Comparison of ENCODE assay signal across 2 cellular contexts in the genomic region with DNA sequence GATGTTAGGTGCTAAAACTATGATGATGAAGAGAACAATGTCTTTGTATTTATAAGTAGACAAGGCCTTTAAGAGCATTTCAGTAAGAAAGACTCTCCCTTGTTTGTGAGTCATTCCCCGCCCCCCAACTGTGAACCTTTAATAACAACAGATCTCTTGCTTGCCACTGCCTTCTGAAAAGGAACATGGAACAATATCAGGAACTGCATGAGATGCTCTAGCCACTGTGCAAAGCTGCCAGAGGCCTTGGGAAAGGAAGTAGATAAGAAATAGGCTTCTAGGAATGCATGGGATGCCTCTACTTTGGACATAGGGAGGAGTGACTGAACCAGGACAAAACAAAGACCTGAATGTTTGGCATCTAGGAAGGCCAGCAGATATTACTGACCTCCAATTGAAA.
A peak's percentile ranks its signal among the peaks of the same experiment; 100 is the strongest.
TF ChIP-seq lines count a peak whose summit lies in the region.

No MANE protein-coding gene starts in this region.

TF ChIP-seq in liver, 16 proteins besides CTCF, POLR2A, EP300 and RAD21 (continued from another document):
- TF ChIP-seq FOXA2 (IDR thresholded peaks at IDR 0.05) (no peak), SP1 (IDR thresholded peaks at IDR 0.05) (peak; percentile 11), HNF4G (IDR thresholded peaks at IDR 0.05) (no peak), RXRA (IDR thresholded peaks at IDR 0.05) (no peak), JUND (IDR thresholded peaks at IDR 0.05) (peak; percentile 28 to 29), YY1 (IDR thresholded peaks at IDR 0.05) (no peak), EGR1 (IDR thresholded peaks at IDR 0.05; ENCODE audit: low read depth in 2 of 2) (no peak), GABPA (IDR thresholded peaks at IDR 0.05 in 1 of 2, conservative IDR thresholded peaks at IDR 0.05 in 1 of 2) (no peak), HNF4A (conservative IDR thresholded peaks at IDR 0.05) (no peak), NR2F2 (IDR thresholded peaks at IDR 0.05) (peak; percentile 80)
- TF ChIP-seq, protein P1, sequence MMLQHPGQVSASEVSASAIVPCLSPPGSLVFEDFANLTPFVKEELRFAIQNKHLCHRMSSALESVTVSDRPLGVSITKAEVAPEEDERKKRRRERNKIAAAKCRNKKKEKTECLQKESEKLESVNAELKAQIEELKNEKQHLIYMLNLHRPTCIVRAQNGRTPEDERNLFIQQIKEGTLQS (IDR thresholded peaks at IDR 0.05): no peak
- TF ChIP-seq, protein P2, sequence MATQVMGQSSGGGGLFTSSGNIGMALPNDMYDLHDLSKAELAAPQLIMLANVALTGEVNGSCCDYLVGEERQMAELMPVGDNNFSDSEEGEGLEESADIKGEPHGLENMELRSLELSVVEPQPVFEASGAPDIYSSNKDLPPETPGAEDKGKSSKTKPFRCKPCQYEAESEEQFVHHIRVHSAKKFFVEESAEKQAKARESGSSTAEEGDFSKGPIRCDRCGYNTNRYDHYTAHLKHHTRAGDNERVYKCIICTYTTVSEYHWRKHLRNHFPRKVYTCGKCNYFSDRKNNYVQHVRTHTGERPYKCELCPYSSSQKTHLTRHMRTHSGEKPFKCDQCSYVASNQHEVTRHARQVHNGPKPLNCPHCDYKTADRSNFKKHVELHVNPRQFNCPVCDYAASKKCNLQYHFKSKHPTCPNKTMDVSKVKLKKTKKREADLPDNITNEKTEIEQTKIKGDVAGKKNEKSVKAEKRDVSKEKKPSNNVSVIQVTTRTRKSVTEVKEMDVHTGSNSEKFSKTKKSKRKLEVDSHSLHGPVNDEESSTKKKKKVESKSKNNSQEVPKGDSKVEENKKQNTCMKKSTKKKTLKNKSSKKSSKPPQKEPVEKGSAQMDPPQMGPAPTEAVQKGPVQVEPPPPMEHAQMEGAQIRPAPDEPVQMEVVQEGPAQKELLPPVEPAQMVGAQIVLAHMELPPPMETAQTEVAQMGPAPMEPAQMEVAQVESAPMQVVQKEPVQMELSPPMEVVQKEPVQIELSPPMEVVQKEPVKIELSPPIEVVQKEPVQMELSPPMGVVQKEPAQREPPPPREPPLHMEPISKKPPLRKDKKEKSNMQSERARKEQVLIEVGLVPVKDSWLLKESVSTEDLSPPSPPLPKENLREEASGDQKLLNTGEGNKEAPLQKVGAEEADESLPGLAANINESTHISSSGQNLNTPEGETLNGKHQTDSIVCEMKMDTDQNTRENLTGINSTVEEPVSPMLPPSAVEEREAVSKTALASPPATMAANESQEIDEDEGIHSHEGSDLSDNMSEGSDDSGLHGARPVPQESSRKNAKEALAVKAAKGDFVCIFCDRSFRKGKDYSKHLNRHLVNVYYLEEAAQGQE (IDR thresholded peaks at IDR 0.05): no peak
- TF ChIP-seq, protein P3, sequence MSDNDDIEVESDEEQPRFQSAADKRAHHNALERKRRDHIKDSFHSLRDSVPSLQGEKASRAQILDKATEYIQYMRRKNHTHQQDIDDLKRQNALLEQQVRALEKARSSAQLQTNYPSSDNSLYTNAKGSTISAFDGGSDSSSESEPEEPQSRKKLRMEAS (IDR thresholded peaks at IDR 0.05): no peak
- TF ChIP-seq, protein P4, sequence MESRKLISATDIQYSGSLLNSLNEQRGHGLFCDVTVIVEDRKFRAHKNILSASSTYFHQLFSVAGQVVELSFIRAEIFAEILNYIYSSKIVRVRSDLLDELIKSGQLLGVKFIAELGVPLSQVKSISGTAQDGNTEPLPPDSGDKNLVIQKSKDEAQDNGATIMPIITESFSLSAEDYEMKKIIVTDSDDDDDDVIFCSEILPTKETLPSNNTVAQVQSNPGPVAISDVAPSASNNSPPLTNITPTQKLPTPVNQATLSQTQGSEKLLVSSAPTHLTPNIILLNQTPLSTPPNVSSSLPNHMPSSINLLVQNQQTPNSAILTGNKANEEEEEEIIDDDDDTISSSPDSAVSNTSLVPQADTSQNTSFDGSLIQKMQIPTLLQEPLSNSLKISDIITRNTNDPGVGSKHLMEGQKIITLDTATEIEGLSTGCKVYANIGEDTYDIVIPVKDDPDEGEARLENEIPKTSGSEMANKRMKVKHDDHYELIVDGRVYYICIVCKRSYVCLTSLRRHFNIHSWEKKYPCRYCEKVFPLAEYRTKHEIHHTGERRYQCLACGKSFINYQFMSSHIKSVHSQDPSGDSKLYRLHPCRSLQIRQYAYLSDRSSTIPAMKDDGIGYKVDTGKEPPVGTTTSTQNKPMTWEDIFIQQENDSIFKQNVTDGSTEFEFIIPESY (IDR thresholded peaks at IDR 0.05): no peak

TF ChIP-seq in HepG2, 621 proteins besides CTCF, POLR2A, EP300 and RAD21 (continued from another document):
- TF ChIP-seq, protein P5, sequence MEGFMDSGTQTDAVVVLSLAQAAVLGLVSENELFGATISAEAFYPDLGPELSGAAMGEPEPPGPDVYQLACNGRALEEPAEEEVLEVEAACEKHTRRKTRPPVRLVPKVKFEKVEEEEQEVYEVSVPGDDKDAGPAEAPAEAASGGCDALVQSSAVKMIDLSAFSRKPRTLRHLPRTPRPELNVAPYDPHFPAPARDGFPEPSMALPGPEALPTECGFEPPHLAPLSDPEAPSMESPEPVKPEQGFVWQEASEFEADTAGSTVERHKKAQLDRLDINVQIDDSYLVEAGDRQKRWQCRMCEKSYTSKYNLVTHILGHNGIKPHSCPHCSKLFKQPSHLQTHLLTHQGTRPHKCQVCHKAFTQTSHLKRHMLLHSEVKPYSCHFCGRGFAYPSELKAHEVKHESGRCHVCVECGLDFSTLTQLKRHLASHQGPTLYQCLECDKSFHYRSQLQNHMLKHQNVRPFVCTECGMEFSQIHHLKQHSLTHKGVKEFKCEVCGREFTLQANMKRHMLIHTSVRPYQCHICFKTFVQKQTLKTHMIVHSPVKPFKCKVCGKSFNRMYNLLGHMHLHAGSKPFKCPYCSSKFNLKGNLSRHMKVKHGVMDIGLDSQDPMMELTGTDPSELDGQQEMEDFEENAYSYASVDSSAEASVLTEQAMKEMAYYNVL (CRISPR knock-in tag; IDR thresholded peaks at IDR 0.05; ENCODE audit: borderline replicate concordance): no peak
- TF ChIP-seq HOXA9 (CRISPR knock-in tag; IDR thresholded peaks at IDR 0.05; ENCODE audit: borderline replicate concordance): no peak
- no peak for TF ChIP-seq ZNF446 (CRISPR knock-in tag; IDR thresholded peaks at IDR 0.05)
- TF ChIP-seq FOSL1 (CRISPR knock-in tag; IDR thresholded peaks at IDR 0.05; ENCODE audit: borderline replicate concordance): no peak
- TF ChIP-seq, protein P6, sequence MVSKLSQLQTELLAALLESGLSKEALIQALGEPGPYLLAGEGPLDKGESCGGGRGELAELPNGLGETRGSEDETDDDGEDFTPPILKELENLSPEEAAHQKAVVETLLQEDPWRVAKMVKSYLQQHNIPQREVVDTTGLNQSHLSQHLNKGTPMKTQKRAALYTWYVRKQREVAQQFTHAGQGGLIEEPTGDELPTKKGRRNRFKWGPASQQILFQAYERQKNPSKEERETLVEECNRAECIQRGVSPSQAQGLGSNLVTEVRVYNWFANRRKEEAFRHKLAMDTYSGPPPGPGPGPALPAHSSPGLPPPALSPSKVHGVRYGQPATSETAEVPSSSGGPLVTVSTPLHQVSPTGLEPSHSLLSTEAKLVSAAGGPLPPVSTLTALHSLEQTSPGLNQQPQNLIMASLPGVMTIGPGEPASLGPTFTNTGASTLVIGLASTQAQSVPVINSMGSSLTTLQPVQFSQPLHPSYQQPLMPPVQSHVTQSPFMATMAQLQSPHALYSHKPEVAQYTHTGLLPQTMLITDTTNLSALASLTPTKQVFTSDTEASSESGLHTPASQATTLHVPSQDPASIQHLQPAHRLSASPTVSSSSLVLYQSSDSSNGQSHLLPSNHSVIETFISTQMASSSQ (IDR thresholded peaks at IDR 0.05; ENCODE audit: low read depth): no peak
- TF ChIP-seq, protein P6 (CRISPR knock-in tag; IDR thresholded peaks at IDR 0.05; ENCODE audit: borderline replicate concordance): no peak
